ENCODE assay signal across 1 cellular context in the genomic region with DNA sequence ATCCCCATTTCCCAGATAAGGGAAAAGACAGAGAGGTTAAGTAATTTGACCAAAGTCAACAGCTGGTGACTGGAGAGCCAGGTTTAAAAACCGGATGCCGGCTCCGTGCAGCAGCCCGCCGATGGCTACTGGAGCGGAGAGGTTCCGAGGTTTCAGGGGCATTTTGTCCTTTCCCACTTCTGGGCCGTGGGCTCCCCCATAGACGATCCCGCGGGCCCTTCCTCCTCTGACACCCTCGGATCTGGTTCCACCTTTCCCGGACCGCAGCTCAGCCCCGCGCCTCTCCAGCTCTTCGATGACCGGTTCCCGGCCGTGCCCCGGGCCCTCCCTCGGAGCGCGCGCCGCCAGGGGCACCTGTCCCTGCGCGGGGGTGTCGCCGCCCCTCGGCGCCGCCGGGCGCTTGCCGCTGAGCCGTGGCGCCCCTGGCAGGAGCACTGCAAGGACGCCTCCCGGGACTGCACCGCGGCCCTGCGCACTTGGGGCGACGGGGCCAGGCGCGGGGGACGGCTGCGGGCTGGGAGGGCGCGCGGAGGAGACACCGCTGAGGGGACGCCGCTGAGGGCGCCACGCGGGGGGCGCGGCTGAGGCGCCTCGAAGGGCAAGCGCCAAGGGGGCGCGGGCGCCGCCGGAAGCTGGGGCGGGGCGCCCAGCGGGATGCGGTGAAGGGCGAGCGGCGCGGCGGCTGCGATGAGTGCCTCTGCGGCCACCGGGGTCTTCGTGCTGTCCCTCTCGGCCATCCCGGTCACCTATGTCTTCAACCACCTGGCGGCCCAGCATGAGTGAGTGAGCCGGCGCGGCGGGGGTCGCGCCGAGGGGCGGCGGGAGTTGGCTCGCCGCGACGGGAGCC.
TF ChIP-seq lines count a peak whose summit lies in the region.

Gene TM6SF1 (plus strand): TSS at position 652 of the 847 bp plus-strand sequence. CDS start 36 bp downstream, at position 688.

TF ChIP-seq in HEK293, 187 proteins besides CTCF, POLR2A, EP300 and RAD21 (continued from another document and continues in another):
- TF ChIP-seq ZNF518A (tag by site-specific recombination; conservative IDR thresholded peaks at IDR 0.05; ENCODE audit: low read depth) (no peak; the same call in 1 of the 2 replicates), ZNF610 (tag by site-specific recombination; IDR thresholded peaks at IDR 0.05; ENCODE audit: borderline replicate concordance) (no peak), ZSCAN23 (tag by site-specific recombination; IDR thresholded peaks at IDR 0.05) (no peak), ZNF596 (tag by site-specific recombination; IDR thresholded peaks at IDR 0.05) (no peak; the same call in 1 of the 2 replicates), ZNF768 (tag by site-specific recombination; IDR thresholded peaks at IDR 0.05) (no peak; the same call in 1 of the 2 replicates), ZNF785 (tag by site-specific recombination; IDR thresholded peaks at IDR 0.05) (no peak), ZNF221 (tag by site-specific recombination; IDR thresholded peaks at IDR 0.05; ENCODE audit: borderline replicate concordance) (no peak), ZNF426 (tag by site-specific recombination; IDR thresholded peaks at IDR 0.05) (no peak), ZSCAN18 (tag by site-specific recombination; IDR thresholded peaks at IDR 0.05) (no peak), ZNF660 (tag by site-specific recombination; IDR thresholded peaks at IDR 0.05) (no peak), ZNF169 (tag by site-specific recombination; IDR thresholded peaks at IDR 0.05) (no peak), ZNF626 (tag by site-specific recombination; IDR thresholded peaks at IDR 0.05) (no peak), ZFP69B (tag by site-specific recombination; IDR thresholded peaks at IDR 0.05) (0 out of 2 replicates have a peak, but pooled peaks have one; percentile 21), ZNF146 (tag by site-specific recombination; IDR thresholded peaks at IDR 0.05) (no peak), ZNF621 (tag by site-specific recombination; IDR thresholded peaks at IDR 0.05) (no peak), RBAK (tag by site-specific recombination; IDR thresholded peaks at IDR 0.05) (no peak), ZNF274 (IDR thresholded peaks at IDR 0.05; ENCODE audit: low read length) (no peak), ZNF274 (tag by site-specific recombination; IDR thresholded peaks at IDR 0.05; ENCODE audit: borderline replicate concordance) (no peak), KLF8 (tag by site-specific recombination; IDR thresholded peaks at IDR 0.05) (no peak), ZNF335 (tag by site-specific recombination; conservative IDR thresholded peaks at IDR 0.05) (peak; percentile 78), ZNF302 (tag by site-specific recombination; IDR thresholded peaks at IDR 0.05; ENCODE audit: low read depth) (no peak), ZNF114 (tag by site-specific recombination; IDR thresholded peaks at IDR 0.05) (no peak), ZNF184 (tag by site-specific recombination; IDR thresholded peaks at IDR 0.05) (no peak), ZNF560 (tag by site-specific recombination; IDR thresholded peaks at IDR 0.05; ENCODE audit: borderline replicate concordance) (no peak), ZSCAN16 (tag by site-specific recombination; IDR thresholded peaks at IDR 0.05) (no peak), OVOL3 (tag by site-specific recombination; IDR thresholded peaks at IDR 0.05) (no peak), ZNF837 (tag by site-specific recombination; IDR thresholded peaks at IDR 0.05) (no peak), ZNF366 (tag by site-specific recombination; conservative IDR thresholded peaks at IDR 0.05) (no peak), ZNF138 (tag by site-specific recombination; IDR thresholded peaks at IDR 0.05; ENCODE audit: borderline replicate concordance) (no peak), PRDM2 (tag by site-specific recombination; IDR thresholded peaks at IDR 0.05; ENCODE audit: borderline replicate concordance) (no peak), ZNF391 (tag by site-specific recombination; IDR thresholded peaks at IDR 0.05; ENCODE audit: borderline replicate concordance, low read depth) (no peak), ZNF23 (tag by site-specific recombination; IDR thresholded peaks at IDR 0.05; ENCODE audit: borderline replicate concordance) (no peak), ZNF792 (tag by site-specific recombination; IDR thresholded peaks at IDR 0.05) (no peak), HOXA7 (CRISPR knock-in tag; IDR thresholded peaks at IDR 0.05; ENCODE audit: borderline replicate concordance) (no peak), ZFP41 (tag by site-specific recombination; IDR thresholded peaks at IDR 0.05; ENCODE audit: borderline replicate concordance) (no peak), ZNF404 (tag by site-specific recombination; IDR thresholded peaks at IDR 0.05) (no peak), ZNF645 (tag by site-specific recombination; IDR thresholded peaks at IDR 0.05) (no peak), MEIS1 (CRISPR knock-in tag; IDR thresholded peaks at IDR 0.05; ENCODE audit: borderline replicate concordance) (no peak), ZNF132 (tag by site-specific recombination; IDR thresholded peaks at IDR 0.05; ENCODE audit: borderline replicate concordance) (no peak), BCL11A (tag by site-specific recombination; IDR thresholded peaks at IDR 0.05; ENCODE audit: low read depth) (peak; percentile 29; the same call in 1 of the 2 replicates), ZNF549 (tag by site-specific recombination; IDR thresholded peaks at IDR 0.05) (no peak), ZNF747 (tag by site-specific recombination; IDR thresholded peaks at IDR 0.05) (no peak), ZNF701 (tag by site-specific recombination; IDR thresholded peaks at IDR 0.05) (no peak), ZXDB (tag by site-specific recombination; IDR thresholded peaks at IDR 0.05) (peak; percentile 52; the same call in 1 of the 2 replicates), ZNF521 (tag by site-specific recombination; IDR thresholded peaks at IDR 0.05) (no peak)
- TF ChIP-seq, protein P1, sequence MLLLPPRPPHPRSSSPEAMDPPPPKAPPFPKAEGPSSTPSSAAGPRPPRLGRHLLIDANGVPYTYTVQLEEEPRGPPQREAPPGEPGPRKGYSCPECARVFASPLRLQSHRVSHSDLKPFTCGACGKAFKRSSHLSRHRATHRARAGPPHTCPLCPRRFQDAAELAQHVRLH (tag by site-specific recombination; IDR thresholded peaks at IDR 0.05), result 0 out of 2 replicates have a peak, but pooled peaks have one; percentile 28
- TF ChIP-seq, protein P2, sequence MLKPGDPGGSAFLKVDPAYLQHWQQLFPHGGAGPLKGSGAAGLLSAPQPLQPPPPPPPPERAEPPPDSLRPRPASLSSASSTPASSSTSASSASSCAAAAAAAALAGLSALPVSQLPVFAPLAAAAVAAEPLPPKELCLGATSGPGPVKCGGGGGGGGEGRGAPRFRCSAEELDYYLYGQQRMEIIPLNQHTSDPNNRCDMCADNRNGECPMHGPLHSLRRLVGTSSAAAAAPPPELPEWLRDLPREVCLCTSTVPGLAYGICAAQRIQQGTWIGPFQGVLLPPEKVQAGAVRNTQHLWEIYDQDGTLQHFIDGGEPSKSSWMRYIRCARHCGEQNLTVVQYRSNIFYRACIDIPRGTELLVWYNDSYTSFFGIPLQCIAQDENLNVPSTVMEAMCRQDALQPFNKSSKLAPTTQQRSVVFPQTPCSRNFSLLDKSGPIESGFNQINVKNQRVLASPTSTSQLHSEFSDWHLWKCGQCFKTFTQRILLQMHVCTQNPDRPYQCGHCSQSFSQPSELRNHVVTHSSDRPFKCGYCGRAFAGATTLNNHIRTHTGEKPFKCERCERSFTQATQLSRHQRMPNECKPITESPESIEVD (tag by site-specific recombination; IDR thresholded peaks at IDR 0.05), result no peak
